In genomic region chr21:30710499-30710898, GRCh38 we compare ENCODE assay signal across 24 cellular contexts. TPM values are rescaled to one million over a fixed set of nuclear protein-coding genes. Genes with fewer than 3 reads are reported as not detected.
DNase-seq lines count a peak whose midpoint lies in the region; ATAC-seq and TF ChIP-seq lines count a peak whose summit lies in the region.
"Had no signal": no experiment of that assay in that cellular context is flagged by ENCODE, and none has a peak within 500 bp of the region (broad histone marks: within the 10 kb centered on the region; RNA-seq: fewer than 3 reads in every experiment).

No MANE protein-coding gene starts in this region.

- peak overlapping the region; percentile 26 for H3K4me3 Mint-ChIP-seq in activated CD4-positive, alpha-beta T cell treated with anti-CD3 and anti-CD28 coated beads, Interleukin-2, amount 10 ng/mL, durations not matched to agents 24 days and 14 days
- H3K4me3 Mint-ChIP-seq in activated CD4-positive, alpha-beta T cell treated with anti-CD3 and anti-CD28 coated beads, Interleukin-2, amount 10 ng/mL, durations not matched to agents 7 days and 5 days: no peak overlapping the region
- no peak overlapping the region for H3K4me3 Mint-ChIP-seq in activated naive CD8-positive, alpha-beta T cell treated with anti-CD3 and anti-CD28 coated beads for 36 hours
- H3K4me3 Mint-ChIP-seq: neural progenitor cell had no signal

- POLR2A ChIA-PET in activated CD4-positive, alpha-beta T cell treated with anti-CD3 and anti-CD28 coated beads, Interleukin-2, amount 10 ng/mL, durations not matched to agents 7 days and 5 days (lab: Charles Lee): no interaction called here

- H3K36me3 Mint-ChIP-seq in activated CD4-positive, alpha-beta T cell treated with anti-CD3 and anti-CD28 coated beads, Interleukin-2, amount 10 ng/mL, durations not matched to agents 24 days and 14 days (ENCODE audit: low read depth): peaks cover 11% of the 10 kb centered on the region
- H3K36me3 Mint-ChIP-seq in activated CD4-positive, alpha-beta T cell treated with anti-CD3 and anti-CD28 coated beads, Interleukin-2, amount 10 ng/mL, durations not matched to agents 7 days and 5 days (ENCODE audit: low read depth): no peaks in the 10 kb centered on the region
- H3K36me3 Mint-ChIP-seq in activated naive CD8-positive, alpha-beta T cell treated with anti-CD3 and anti-CD28 coated beads for 36 hours: peaks cover 3% of the 10 kb centered on the region
- H3K36me3 Mint-ChIP-seq: neural progenitor cell had no signal

- intact Hi-C loops in activated CD4-positive, alpha-beta T cell treated with anti-CD3 and anti-CD28 coated beads, Interleukin-2, amount 10 ng/mL, durations not matched to agents 24 days and 14 days (cut with micrococcal nuclease): loop anchor here (1.0 to 10.0 kb wide), 3 partner anchors 8 to 1876 kb away; partner anchors contain the start of gene KRTAP21-3

- H3K9me3 ChIP-seq in RWPE2 (ENCODE audit: severe bottlenecking): peaks cover 2% of the 10 kb centered on the region
- H3K9me3 ChIP-seq: BE2C, sigmoid colon, upper lobe of right lung had no signal

- H3K27ac Mint-ChIP-seq in activated CD4-positive, alpha-beta T cell treated with anti-CD3 and anti-CD28 coated beads, Interleukin-2, amount 10 ng/mL, durations not matched to agents 24 days and 14 days: peak overlapping the region; percentile 97
- no peak overlapping the region for H3K27ac Mint-ChIP-seq in activated CD4-positive, alpha-beta T cell treated with anti-CD3 and anti-CD28 coated beads, Interleukin-2, amount 10 ng/mL, durations not matched to agents 7 days and 5 days
- H3K27ac Mint-ChIP-seq in activated naive CD8-positive, alpha-beta T cell treated with anti-CD3 and anti-CD28 coated beads for 36 hours: peak overlapping the region; percentile 74
- H3K27ac Mint-ChIP-seq: neural progenitor cell had no signal

- H3K4me3 ChIP-seq in RWPE2 (ENCODE audit: severe bottlenecking): no peak overlapping the region
- H3K4me3 ChIP-seq: coronary artery, mucosa of descending colon, neural progenitor cell, sigmoid colon, upper lobe of right lung had no signal

- TF ChIP-seq CTCF in RWPE2 (IDR thresholded peaks at IDR 0.05; ENCODE audit: poor library complexity, severe bottlenecking): no peak

- no peaks in the 10 kb centered on the region for H3K27me3 Mint-ChIP-seq in activated CD4-positive, alpha-beta T cell treated with anti-CD3 and anti-CD28 coated beads, Interleukin-2, amount 10 ng/mL, durations not matched to agents 24 days and 14 days
- H3K27me3 Mint-ChIP-seq in activated CD4-positive, alpha-beta T cell treated with anti-CD3 and anti-CD28 coated beads, Interleukin-2, amount 10 ng/mL, durations not matched to agents 7 days and 5 days: no peaks in the 10 kb centered on the region
- no peaks in the 10 kb centered on the region for H3K27me3 Mint-ChIP-seq in activated naive CD8-positive, alpha-beta T cell treated with anti-CD3 and anti-CD28 coated beads for 36 hours

- peak overlapping the region; percentile 41 for H3K27ac ChIP-seq in RWPE2 (ENCODE audit: poor library complexity, severe bottlenecking)
- H3K27ac ChIP-seq: brain microvascular endothelial cell, coronary artery, neural progenitor cell, sigmoid colon, upper lobe of right lung, VCaP had no signal

- H3K9me3 Mint-ChIP-seq in activated CD4-positive, alpha-beta T cell treated with anti-CD3 and anti-CD28 coated beads, Interleukin-2, amount 10 ng/mL, durations not matched to agents 24 days and 14 days: peaks cover 21% of the 10 kb centered on the region
- peaks cover 2% of the 10 kb centered on the region for H3K9me3 Mint-ChIP-seq in activated CD4-positive, alpha-beta T cell treated with anti-CD3 and anti-CD28 coated beads, Interleukin-2, amount 10 ng/mL, durations not matched to agents 7 days and 5 days
- H3K9me3 Mint-ChIP-seq in activated naive CD8-positive, alpha-beta T cell treated with anti-CD3 and anti-CD28 coated beads for 36 hours: peaks cover 10% of the 10 kb centered on the region
- H3K9me3 Mint-ChIP-seq: neural progenitor cell had no signal

- H3K4me1 ChIP-seq in RWPE2 (ENCODE audit: insufficient read depth, poor library complexity, severe bottlenecking): peaks cover 16% of the 10 kb centered on the region
- H3K4me1 ChIP-seq: BE2C, neural progenitor cell, sigmoid colon, upper lobe of right lung had no signal

- CTCF ChIA-PET in activated CD4-positive, alpha-beta T cell treated with anti-CD3 and anti-CD28 coated beads, Interleukin-2, amount 10 ng/mL, durations not matched to agents 7 days and 5 days (lab: Charles Lee): no interaction called here

- H3K27me3 ChIP-seq in RWPE2 (ENCODE audit: insufficient read depth, poor library complexity, severe bottlenecking): no peaks in the 10 kb centered on the region
- H3K27me3 ChIP-seq: BE2C, brain microvascular endothelial cell, neural progenitor cell, sigmoid colon, upper lobe of right lung had no signal

- H3K4me1 Mint-ChIP-seq in activated CD4-positive, alpha-beta T cell treated with anti-CD3 and anti-CD28 coated beads, Interleukin-2, amount 10 ng/mL, durations not matched to agents 24 days and 14 days: peaks cover 14% of the 10 kb centered on the region
- H3K4me1 Mint-ChIP-seq in activated CD4-positive, alpha-beta T cell treated with anti-CD3 and anti-CD28 coated beads, Interleukin-2, amount 10 ng/mL, durations not matched to agents 7 days and 5 days: no peaks in the 10 kb centered on the region
- no peaks in the 10 kb centered on the region for H3K4me1 Mint-ChIP-seq in activated naive CD8-positive, alpha-beta T cell treated with anti-CD3 and anti-CD28 coated beads for 36 hours
- H3K4me1 Mint-ChIP-seq: neural progenitor cell had no signal

- peak; percentile 27; the same call in 1 of the 3 replicates for ATAC-seq in RWPE2 (ENCODE audit: low read depth)
- ATAC-seq: mucosa of descending colon, upper lobe of right lung had no signal

- DNase-seq in activated CD4-positive, alpha-beta T cell treated with anti-CD3 and anti-CD28 coated beads, Interleukin-2, amount 10 ng/mL, durations not matched to agents 24 days and 14 days: no peak
- no peak for DNase-seq in activated CD4-positive, alpha-beta T cell treated with anti-CD3 and anti-CD28 coated beads, Interleukin-2, amount 10 ng/mL, durations not matched to agents 7 days and 5 days
- no peak for DNase-seq in RWPE2 (ENCODE audit: low spot score)
- no peak for DNase-seq in activated naive CD8-positive, alpha-beta T cell treated with anti-CD3 and anti-CD28 coated beads for 36 hours
- peak in 2 of 3 donors; percentile 11 to 21 for DNase-seq in stimulated activated CD4-positive, alpha-beta T cell treated with anti-CD3 and anti-CD28 coated beads, TNF-alpha, amount 100 ng/mL, for 48 hours (ENCODE audit: low read depth in 3 of 3)
- no peak for DNase-seq in islet precursor cell
- DNase-seq in OCI-M1 (lab: John Stamatoyannopoulos, UW): no peak
- DNase-seq in HUDEP-2 (lab: John Stamatoyannopoulos, UW; ENCODE audit: unreplicated experiment in 76 of 76): no peak
- DNase-seq: BE2C, brain microvascular endothelial cell, DMS79 treated with DMSO at 0.1 percent for 48 hours, mucosa of descending colon, NCI-H1694, NCI-H69, SIG-M5, sigmoid colon, upper lobe of right lung had no signal

- no peaks in the 10 kb centered on the region for H3K36me3 ChIP-seq in RWPE2 (ENCODE audit: low read depth)
- H3K36me3 ChIP-seq: BE2C, brain microvascular endothelial cell, neural progenitor cell, sigmoid colon, upper lobe of right lung had no signal

RNA-seq across cellular contexts. Expression of gene KRTAP21-3, which starts 8.1 kb away (rescaled TPM):
- total RNA-seq in activated CD4-positive, alpha-beta T cell treated with anti-CD3 and anti-CD28 coated beads, Interleukin-2, amount 10 ng/mL, durations not matched to agents 24 days and 14 days: not detected in 2 replicates
- total RNA-seq in activated CD4-positive, alpha-beta T cell treated with anti-CD3 and anti-CD28 coated beads, Interleukin-2, amount 10 ng/mL, durations not matched to agents 7 days and 5 days: not detected
- not detected for total RNA-seq in activated naive CD8-positive, alpha-beta T cell treated with anti-CD3 and anti-CD28 coated beads for 36 hours
- total RNA-seq: H1; liver; mucosa of descending colon; posterior vena cava; sigmoid colon; T-helper 1 cell treated with Interleukin-12 subunit alpha and Interleukin-12 subunit beta and Interleukin-4 antibody, amounts not matched to agents 30 ng/mL and 1 ng/mL, for 36 hours; upper lobe of right lung had no signal

RNA-seq across cellular contexts. Expression of gene KRTAP21-2, which starts 36.6 kb away (rescaled TPM):
- total RNA-seq in activated CD4-positive, alpha-beta T cell treated with anti-CD3 and anti-CD28 coated beads, Interleukin-2, amount 10 ng/mL, durations not matched to agents 24 days and 14 days: not detected in 2 replicates
- total RNA-seq in activated CD4-positive, alpha-beta T cell treated with anti-CD3 and anti-CD28 coated beads, Interleukin-2, amount 10 ng/mL, durations not matched to agents 7 days and 5 days: not detected
- not detected for total RNA-seq in activated naive CD8-positive, alpha-beta T cell treated with anti-CD3 and anti-CD28 coated beads for 36 hours
- total RNA-seq: H1; liver; mucosa of descending colon; posterior vena cava; sigmoid colon; T-helper 1 cell treated with Interleukin-12 subunit alpha and Interleukin-12 subunit beta and Interleukin-4 antibody, amounts not matched to agents 30 ng/mL and 1 ng/mL, for 36 hours; upper lobe of right lung had no signal

RNA-seq across cellular contexts. Expression of gene KRTAP21-1, which starts 44.7 kb away (rescaled TPM):
- total RNA-seq in activated CD4-positive, alpha-beta T cell treated with anti-CD3 and anti-CD28 coated beads, Interleukin-2, amount 10 ng/mL, durations not matched to agents 24 days and 14 days: not detected in 2 replicates
- total RNA-seq in activated CD4-positive, alpha-beta T cell treated with anti-CD3 and anti-CD28 coated beads, Interleukin-2, amount 10 ng/mL, durations not matched to agents 7 days and 5 days: not detected
- not detected for total RNA-seq in activated naive CD8-positive, alpha-beta T cell treated with anti-CD3 and anti-CD28 coated beads for 36 hours
- total RNA-seq: H1; liver; mucosa of descending colon; posterior vena cava; sigmoid colon; T-helper 1 cell treated with Interleukin-12 subunit alpha and Interleukin-12 subunit beta and Interleukin-4 antibody, amounts not matched to agents 30 ng/mL and 1 ng/mL, for 36 hours; upper lobe of right lung had no signal

Comparison
In these comparisons a context has a peak if more than half of its experiments do, and no peak if none do; other contexts are left out.
1. DNase-seq: peak in stimulated activated CD4-positive, alpha-beta T cell treated with anti-CD3 and anti-CD28 coated beads, TNF-alpha, amount 100 ng/mL, for 48 hours (2 of 3); none in activated CD4-positive, alpha-beta T cell treated with anti-CD3 and anti-CD28 coated beads, Interleukin-2, amount 10 ng/mL, durations not matched to agents 24 days and 14 days (single experiment), activated CD4-positive, alpha-beta T cell treated with anti-CD3 and anti-CD28 coated beads, Interleukin-2, amount 10 ng/mL, durations not matched to agents 7 days and 5 days (single experiment), RWPE2 (single experiment), activated naive CD8-positive, alpha-beta T cell treated with anti-CD3 and anti-CD28 coated beads for 36 hours (single experiment), islet precursor cell (single experiment), OCI-M1 (single experiment) and HUDEP-2 (0 of 76).